32 cellular contexts compared by ENCODE assay signal in the genomic region with DNA sequence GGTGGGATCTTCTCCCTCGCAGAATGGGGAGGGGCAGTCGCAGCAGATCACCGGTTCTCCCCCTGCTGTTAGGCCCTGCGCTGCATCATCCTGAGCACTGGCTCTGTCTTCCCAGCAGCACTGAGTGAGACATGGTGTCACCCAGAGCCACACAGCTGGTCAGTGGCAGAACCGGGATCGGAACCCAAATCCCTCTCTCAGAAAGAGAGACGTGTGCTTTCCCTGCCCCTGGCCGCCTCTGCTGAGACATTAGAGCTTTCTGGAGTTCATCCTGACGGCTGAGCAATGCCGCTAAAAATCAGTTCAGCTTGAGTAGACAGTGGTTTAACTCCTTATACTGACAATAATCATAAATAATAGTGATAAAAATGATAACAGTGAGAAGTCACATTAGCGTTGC.
"Had no signal": no experiment of that assay in that cellular context is flagged by ENCODE, and none has a peak within 500 bp of the region (broad histone marks: within the 10 kb centered on the region; RNA-seq: fewer than 3 reads in every experiment).

No MANE protein-coding gene starts in this region.

- H3K4me3 Mint-ChIP-seq: activated B cell treated with CpG ODN at 0.5 μM for 24 hours; activated CD4-positive, alpha-beta memory T cell treated with anti-CD3 and anti-CD28 coated beads for 36 hours; activated CD4-positive, alpha-beta T cell treated with anti-CD3 and anti-CD28 coated beads, Interleukin-2, amount 10 ng/mL, durations not matched to agents 24 days and 14 days; activated CD8-positive, alpha-beta T cell treated with anti-CD3 and anti-CD28 coated beads for 36 hours; activated naive CD4-positive, alpha-beta T cell treated with anti-CD3 and anti-CD28 coated beads, Interleukin-2, amount 10 ng/mL, durations not matched to agents 7 days and 5 days; activated naive CD4-positive, alpha-beta T cell treated with anti-CD3 and anti-CD28 coated beads, Interleukin-2, amount 50 U/mL, for 24 hours; activated naive CD8-positive, alpha-beta T cell; activated T-cell treated with anti-CD3 and anti-CD28 coated beads, Interleukin-2, amount 50 U/mL, for 4 hours; activated T-cell treated with anti-CD3 and anti-CD28 coated beads, Interleukin-2, amount 50 U/mL, for 72 hours; activated T-helper 1 cell treated with anti-CD3 and anti-CD28 coated beads, Interleukin-12 subunit alpha, Interleukin-12 subunit beta, Interleukin-2, Interleukin-4 antibody, amounts not matched to agents 30 ng/mL and 10 ng/mL and 1 ng/mL, durations not matched to agents 14 hours and 24 hours and 36 hours; activated T-helper 17 cell treated with anti-CD3 and anti-CD28 coated beads, Interleukin-2, amount 50 U/mL, for 72 hours; brain; T-helper 1 cell treated with Interleukin-12 subunit alpha and Interleukin-12 subunit beta and Interleukin-4 antibody, amounts not matched to agents 30 μg/mL and 1 μg/mL, for 36 hours; T-helper 2 cell treated with Interferon-gamma antibody and Interleukin-4, amounts not matched to agents 5 μg/mL and 100 μg/mL, for 36 hours had no signal

- H3K4me1 ChIP-seq: ascending aorta had no signal

- H3K27me3 Mint-ChIP-seq: activated B cell treated with CpG ODN at 0.5 μM for 24 hours; activated CD4-positive, alpha-beta memory T cell treated with anti-CD3 and anti-CD28 coated beads for 36 hours; activated CD4-positive, alpha-beta T cell treated with anti-CD3 and anti-CD28 coated beads, Interleukin-2, amount 10 ng/mL, durations not matched to agents 24 days and 14 days; activated CD8-positive, alpha-beta T cell treated with anti-CD3 and anti-CD28 coated beads for 36 hours; activated naive CD4-positive, alpha-beta T cell treated with anti-CD3 and anti-CD28 coated beads, Interleukin-2, amount 10 ng/mL, durations not matched to agents 7 days and 5 days; activated T-helper 17 cell treated with anti-CD3 and anti-CD28 coated beads, Interleukin-2, amount 50 U/mL, for 72 hours; brain had no signal

- H3K9me3 ChIP-seq: ascending aorta had no signal

- H3K27me3 ChIP-seq: ascending aorta had no signal

- H3K27ac Mint-ChIP-seq: activated B cell treated with CpG ODN at 0.5 μM for 24 hours; activated CD4-positive, alpha-beta memory T cell treated with anti-CD3 and anti-CD28 coated beads for 36 hours; activated CD4-positive, alpha-beta T cell treated with anti-CD3 and anti-CD28 coated beads, Interleukin-2, amount 10 ng/mL, durations not matched to agents 24 days and 14 days; activated CD8-positive, alpha-beta T cell treated with anti-CD3 and anti-CD28 coated beads for 36 hours; activated naive CD4-positive, alpha-beta T cell treated with anti-CD3 and anti-CD28 coated beads, Interleukin-2, amount 10 ng/mL, durations not matched to agents 7 days and 5 days; activated naive CD4-positive, alpha-beta T cell treated with anti-CD3 and anti-CD28 coated beads, Interleukin-2, amount 50 U/mL, for 24 hours; activated naive CD8-positive, alpha-beta T cell; activated T-cell treated with anti-CD3 and anti-CD28 coated beads, Interleukin-2, amount 50 U/mL, for 72 hours; activated T-helper 1 cell treated with anti-CD3 and anti-CD28 coated beads, Interleukin-12 subunit alpha, Interleukin-12 subunit beta, Interleukin-2, Interleukin-4 antibody, amounts not matched to agents 30 ng/mL and 10 ng/mL and 1 ng/mL, durations not matched to agents 14 hours and 24 hours and 36 hours; activated T-helper 17 cell treated with anti-CD3 and anti-CD28 coated beads, Interleukin-2, amount 50 U/mL, for 72 hours; T-helper 1 cell treated with Interleukin-12 subunit alpha and Interleukin-12 subunit beta and Interleukin-4 antibody, amounts not matched to agents 30 μg/mL and 1 μg/mL, for 36 hours; T-helper 2 cell treated with Interferon-gamma antibody and Interleukin-4, amounts not matched to agents 5 μg/mL and 100 μg/mL, for 36 hours had no signal

- ATAC-seq: activated CD8-positive, alpha-beta T cell treated with anti-CD3 and anti-CD28 coated beads for 36 hours; activated T-cell treated with anti-CD3 and anti-CD28 coated beads, Interleukin-2, amount 50 U/mL, for 4 hours; activated T-cell treated with anti-CD3 and anti-CD28 coated beads, Interleukin-2, amount 50 U/mL, for 72 hours; activated T-helper 17 cell treated with anti-CD3 and anti-CD28 coated beads, Interleukin-2, amount 50 U/mL, for 72 hours had no signal

- H3K27ac ChIP-seq: ascending aorta, VCaP had no signal

- H3K4me1 Mint-ChIP-seq: activated B cell treated with CpG ODN at 0.5 μM for 24 hours; activated CD4-positive, alpha-beta T cell treated with anti-CD3 and anti-CD28 coated beads, Interleukin-2, amount 10 ng/mL, durations not matched to agents 24 days and 14 days; activated naive CD4-positive, alpha-beta T cell treated with anti-CD3 and anti-CD28 coated beads, Interleukin-2, amount 10 ng/mL, durations not matched to agents 7 days and 5 days; activated naive CD4-positive, alpha-beta T cell treated with anti-CD3 and anti-CD28 coated beads, Interleukin-2, amount 50 U/mL, for 24 hours; activated T-helper 17 cell treated with anti-CD3 and anti-CD28 coated beads, Interleukin-2, amount 50 U/mL, for 72 hours; brain had no signal

- H3K4me3 ChIP-seq: ascending aorta had no signal

- DNase-seq: activated B cell treated with CpG ODN at 0.5 μM for 24 hours; activated CD4-positive, alpha-beta memory T cell treated with anti-CD3 and anti-CD28 coated beads for 36 hours; activated CD4-positive, alpha-beta T cell treated with anti-CD3 and anti-CD28 coated beads for 4 hours; activated CD4-positive, alpha-beta T cell treated with anti-CD3 and anti-CD28 coated beads, Interleukin-2, amount 10 ng/mL, durations not matched to agents 24 days and 14 days; activated CD4-positive, alpha-beta T cell treated with anti-CD3 and anti-CD28 coated beads, Interleukin-2, amount 50 U/mL, for 1 hour; activated CD4-positive, alpha-beta T cell treated with anti-CD3 and anti-CD28 coated beads, Interleukin-2, amount 50 U/mL, for 4 hours; activated CD4-positive, CD25-positive, alpha-beta regulatory T cell treated with anti-CD3 and anti-CD28 coated beads, Interleukin-2, amount 50 U/mL, for 72 hours; activated CD8-positive, alpha-beta memory T cell treated with anti-CD3 and anti-CD28 coated beads, Interleukin-2, amount 50 U/mL, for 4 hours; activated CD8-positive, alpha-beta T cell treated with anti-CD3 and anti-CD28 coated beads for 36 hours; activated gamma-delta T cell; activated naive CD4-positive, alpha-beta T cell treated with anti-CD3 and anti-CD28 coated beads, Interleukin-2, amount 10 ng/mL, durations not matched to agents 7 days and 5 days; activated naive CD4-positive, alpha-beta T cell treated with Interleukin-2 at 50 U/mL for 16 hours; activated T-cell treated with anti-CD3 and anti-CD28 coated beads for 4 hours; activated T-cell treated with anti-CD3 and anti-CD28 coated beads, Interleukin-2, amount 50 U/mL, for 1 hour; activated T-cell treated with anti-CD3 and anti-CD28 coated beads, Interleukin-2, amount 50 U/mL, for 4 hours; activated T-cell treated with anti-CD3 and anti-CD28 coated beads, Interleukin-2, amount 50 U/mL, for 72 hours; amygdala; anterior cingulate cortex; central memory CD4-positive, alpha-beta T cell; SW 1271; T-helper 1 cell; T-helper 2 cell; T-helper 9 cell had no signal

- H3K36me3 Mint-ChIP-seq: activated CD4-positive, alpha-beta memory T cell treated with anti-CD3 and anti-CD28 coated beads for 36 hours; activated naive CD4-positive, alpha-beta T cell treated with anti-CD3 and anti-CD28 coated beads, Interleukin-2, amount 10 ng/mL, durations not matched to agents 7 days and 5 days; activated naive CD4-positive, alpha-beta T cell treated with anti-CD3 and anti-CD28 coated beads, Interleukin-2, amount 50 U/mL, for 24 hours; activated naive CD8-positive, alpha-beta T cell had no signal

- H3K9me3 Mint-ChIP-seq: activated CD4-positive, alpha-beta memory T cell treated with anti-CD3 and anti-CD28 coated beads for 36 hours; activated CD4-positive, alpha-beta T cell treated with anti-CD3 and anti-CD28 coated beads, Interleukin-2, amount 10 ng/mL, durations not matched to agents 24 days and 14 days; activated CD8-positive, alpha-beta T cell treated with anti-CD3 and anti-CD28 coated beads for 36 hours; activated naive CD4-positive, alpha-beta T cell treated with anti-CD3 and anti-CD28 coated beads, Interleukin-2, amount 50 U/mL, for 24 hours; activated T-cell treated with anti-CD3 and anti-CD28 coated beads, Interleukin-2, amount 50 U/mL, for 4 hours; activated T-helper 1 cell treated with anti-CD3 and anti-CD28 coated beads, Interleukin-12 subunit alpha, Interleukin-12 subunit beta, Interleukin-2, Interleukin-4 antibody, amounts not matched to agents 30 ng/mL and 10 ng/mL and 1 ng/mL, durations not matched to agents 14 hours and 24 hours and 36 hours; activated T-helper 17 cell treated with anti-CD3 and anti-CD28 coated beads, Interleukin-2, amount 50 U/mL, for 72 hours; T-helper 1 cell treated with Interleukin-12 subunit alpha and Interleukin-12 subunit beta and Interleukin-4 antibody, amounts not matched to agents 30 μg/mL and 1 μg/mL, for 36 hours; T-helper 2 cell treated with Interferon-gamma antibody and Interleukin-4, amounts not matched to agents 5 μg/mL and 100 μg/mL, for 36 hours had no signal
